In genomic region chr6:78597966-78598365, GRCh38 we compare ENCODE assay signal across 18 cellular contexts.
DNase-seq lines count a peak whose midpoint lies in the region; ATAC-seq and TF ChIP-seq lines count a peak whose summit lies in the region.
"Had no signal": no experiment of that assay in that cellular context is flagged by ENCODE, and none has a peak within 500 bp of the region (broad histone marks: within the 10 kb centered on the region; RNA-seq: fewer than 3 reads in every experiment).

No MANE protein-coding gene starts in this region.

- ATAC-seq in right cardiac atrium (no peak), HG03139 (IDR thresholded peaks at IDR 0.05; ENCODE audit: unreplicated experiment) (no peak), GM19035 (IDR thresholded peaks at IDR 0.05; ENCODE audit: unreplicated experiment) (no peak)
- ATAC-seq: HepG2, Right ventricle myocardium inferior had no signal

- intact Hi-C loops in left ventricle myocardium inferior (cut with micrococcal nuclease), result no loop called here
- intact Hi-C loops in right cardiac atrium (cut with DNase I), result no loop called here
- intact Hi-C loops in PC-9 (cut with micrococcal nuclease; ENCODE audit: unreplicated experiment), result no loop called here

- TSS peak; percentile 46 for BruUV-seq in PC-9 (replicated peaks; lab: Mats Ljungman, UMichigan)

- no peaks in the 10 kb centered on the region for H3K9me2 ChIP-seq in PC-9 (ENCODE audit: insufficient read depth)

- H3K9me3 ChIP-seq in left ventricle myocardium inferior (replicated peaks) (no peaks in the 10 kb centered on the region), right cardiac atrium (ENCODE audit: control insufficient read depth, low read length) (no peaks in the 10 kb centered on the region), PC-9 (ENCODE audit: insufficient read depth, low read depth) (peaks cover 5% of the 10 kb centered on the region; the same call in 1 of the 2 replicates)

- no peak overlapping the region for H3K4me2 ChIP-seq in PC-9

- H3K4me3 ChIP-seq in left ventricle myocardium inferior (no peak overlapping the region), right cardiac atrium (ENCODE audit: low read length) (no peak overlapping the region), PC-9 (no peak overlapping the region)

- H3K27ac ChIP-seq in left ventricle myocardium inferior (replicated peaks) (peak overlapping the region; percentile 62), right cardiac atrium (ENCODE audit: low read length) (no peak overlapping the region), PC-9 (peak overlapping the region; percentile 77)

- H3K36me3 ChIP-seq in left ventricle myocardium inferior (no peaks in the 10 kb centered on the region), PC-9 (ENCODE audit: low read depth) (no peaks in the 10 kb centered on the region)

- H3K27me3 ChIP-seq in left ventricle myocardium inferior (ENCODE audit: low read depth) (no peaks in the 10 kb centered on the region), right cardiac atrium (ENCODE audit: control insufficient read depth, insufficient read depth) (no peaks in the 10 kb centered on the region), PC-9 (ENCODE audit: insufficient read depth, low read depth) (no peaks in the 10 kb centered on the region)

- TF ChIP-seq CTCF in left ventricle myocardium inferior (IDR thresholded peaks at IDR 0.05; ENCODE audit: borderline replicate concordance) (no peak), PC-9 (conservative IDR thresholded peaks at IDR 0.05) (no peak)

- 71% methylated on average over 5 of the region's 5 CpGs for WGBS in right cardiac atrium

- H2AFZ ChIP-seq in PC-9, result no peak overlapping the region

- H4K20me1 ChIP-seq in PC-9 (ENCODE audit: insufficient read depth), result no peaks in the 10 kb centered on the region

- DNase-seq in left ventricle myocardium inferior (no peak), right cardiac atrium (no peak), PC-9 (no peak), dermis blood vessel endothelial cell (peak; percentile 69), hypothalamus (lab: John Stamatoyannopoulos, UW) (no peak)
- DNase-seq: ACHN; CD4-positive, alpha-beta T cell; GF-D8; GOT3; Kasumi-1; NCI-H1417; NCI-H2029; NCI-H524; NK-92 treated with Interleukin-12 subunit alpha and Interleukin-12 subunit beta, amount 100 ng/mL, for 24 hours had no signal

- H3K4me1 ChIP-seq in left ventricle myocardium inferior (no peaks in the 10 kb centered on the region), right cardiac atrium (ENCODE audit: control insufficient read depth, insufficient read depth, low read length) (no peaks in the 10 kb centered on the region), PC-9 (replicated peaks; ENCODE audit: insufficient read depth) (peaks cover 19% of the 10 kb centered on the region)

- POLR2A ChIA-PET in PC-9 (lab: Charles Lee; ENCODE audit: unreplicated experiment), result interaction anchor here (0.6 to 0.7 kb wide), 2 partner anchors 362 to 1406 kb away, joined by 3 to 9 read pairs; partner anchors contain the start of gene TTK

- H3K79me2 ChIP-seq in PC-9 (ENCODE audit: low read depth), result no peaks in the 10 kb centered on the region

- H3F3A ChIP-seq in PC-9 (ENCODE audit: insufficient read depth, low read depth), result peaks cover 19% of the 10 kb centered on the region; the same call in 1 of the 2 replicates

- CTCF ChIA-PET in PC-9 (lab: Charles Lee), result no interaction called here
